8 cellular contexts compared by ENCODE assay signal in the genomic region with DNA sequence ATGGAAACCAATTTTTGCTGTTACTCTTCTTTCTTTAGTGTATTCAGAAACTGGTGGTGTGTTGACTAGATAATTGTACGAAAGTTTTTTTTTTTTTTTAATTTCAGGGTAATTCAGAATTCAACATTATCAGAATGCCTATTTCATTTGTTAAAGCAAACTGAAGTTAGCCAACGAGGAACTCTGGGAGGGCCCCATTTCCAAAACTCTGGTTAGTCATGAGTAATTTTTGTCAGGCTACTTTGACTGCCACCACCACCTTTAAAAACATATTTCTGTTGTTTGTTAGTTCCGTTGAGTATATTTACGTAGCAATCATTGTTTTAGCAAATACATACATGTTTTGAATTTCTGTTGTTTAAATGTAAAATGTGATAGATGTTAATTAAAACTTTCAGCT. TPM values are rescaled to one million over a fixed set of nuclear protein-coding genes. Genes with fewer than 3 reads are reported as not detected.
DNase-seq lines count a peak whose midpoint lies in the region; ATAC-seq and TF ChIP-seq lines count a peak whose summit lies in the region.

No MANE protein-coding gene starts in this region.

- no peaks in the 10 kb centered on the region for H4K20me1 ChIP-seq in MM.1S (ENCODE audit: insufficient read depth, low read length)

- peak overlapping the region; percentile 82 for H3K4me3 ChIP-seq in CD4-positive, CD25-positive, alpha-beta regulatory T cell (ENCODE audit: low read depth, low read length)
- H3K4me3 ChIP-seq in MM.1S (ENCODE audit: low read length): peak overlapping the region; percentile 95

- no peak for ATAC-seq in CD4-positive, CD25-positive, alpha-beta regulatory T cell (ENCODE audit: low read depth in 2 of 2)
- no peak for ATAC-seq in natural killer cell treated with Interleukin-12 subunit alpha and Interleukin-12 subunit beta and Interleukin-15 and Interleukin-18, amount 100 ng/mL, for 72 hours
- ATAC-seq in GM21528 (IDR thresholded peaks at IDR 0.05; ENCODE audit: low FRiP score, unreplicated experiment) (no peak), HG02571 (IDR thresholded peaks at IDR 0.05; ENCODE audit: unreplicated experiment) (no peak)

- H3K9me3 Mint-ChIP-seq in CD4-positive, CD25-positive, alpha-beta regulatory T cell: no peaks in the 10 kb centered on the region
- H3K9me3 Mint-ChIP-seq in dendritic cell treated with granulocyte-macrophage colony-stimulating factor and Interleukin-4, amounts not matched to agents 40 ng/mL and 50 ng/mL, for 4 days: no peaks in the 10 kb centered on the region
- H3K9me3 Mint-ChIP-seq in natural killer cell treated with Interleukin-12 subunit alpha and Interleukin-12 subunit beta and Interleukin-15 and Interleukin-18, amount 100 ng/mL, for 72 hours: no peaks in the 10 kb centered on the region

- peaks cover 35 to 66% (median 47%) of the 10 kb centered on the region in 4 donors for H3K4me1 Mint-ChIP-seq in CD4-positive, CD25-positive, alpha-beta regulatory T cell
- peaks cover 42% of the 10 kb centered on the region for H3K4me1 Mint-ChIP-seq in dendritic cell treated with granulocyte-macrophage colony-stimulating factor and Interleukin-4, amounts not matched to agents 40 ng/mL and 50 ng/mL, for 4 days (ENCODE audit: low read depth)
- peaks cover 34 to 47% of the 10 kb centered on the region in 2 donors for H3K4me1 Mint-ChIP-seq in natural killer cell treated with Interleukin-12 subunit alpha and Interleukin-12 subunit beta and Interleukin-15 and Interleukin-18, amount 100 ng/mL, for 72 hours (ENCODE audit: low read depth in 2 of 2)

- no peak for DNase-seq in CD4-positive, CD25-positive, alpha-beta regulatory T cell
- DNase-seq in MM.1S (no peak), DMS114 treated with DMSO at 0.1 percent for 48 hours (lab: John Stamatoyannopoulos, UW; ENCODE audit: unreplicated experiment) (no peak), GM19238 (ENCODE audit: insufficient read length, low spot score) (no peak)
- DNase-seq in natural killer cell treated with Interleukin-12 subunit alpha and Interleukin-12 subunit beta and Interleukin-15 and Interleukin-18, amount 100 ng/mL, for 72 hours (ENCODE audit: low spot score): no peak

- H3K9ac ChIP-seq in MM.1S (ENCODE audit: low read length): peak overlapping the region; percentile 83

- intact Hi-C loops in dendritic cell treated with granulocyte-macrophage colony-stimulating factor and Interleukin-4, amounts not matched to agents 40 ng/mL and 50 ng/mL, for 4 days (cut with micrococcal nuclease): no loop called here

- no peaks in the 10 kb centered on the region for H3K27me3 ChIP-seq in CD4-positive, CD25-positive, alpha-beta regulatory T cell (ENCODE audit: control insufficient read depth, insufficient read depth, low read length)
- H3K27me3 ChIP-seq in MM.1S (replicated peaks; ENCODE audit: insufficient read depth, low read length): no peaks in the 10 kb centered on the region

- H3K36me3 Mint-ChIP-seq in CD4-positive, CD25-positive, alpha-beta regulatory T cell: peaks cover 15% of the 10 kb centered on the region
- H3K36me3 Mint-ChIP-seq in dendritic cell treated with granulocyte-macrophage colony-stimulating factor and Interleukin-4, amounts not matched to agents 40 ng/mL and 50 ng/mL, for 4 days (ENCODE audit: low read depth): peaks cover 40% of the 10 kb centered on the region
- peaks cover 19% of the 10 kb centered on the region for H3K36me3 Mint-ChIP-seq in natural killer cell treated with Interleukin-12 subunit alpha and Interleukin-12 subunit beta and Interleukin-15 and Interleukin-18, amount 100 ng/mL, for 72 hours

- H2AFZ ChIP-seq in MM.1S (ENCODE audit: low read length): peak overlapping the region; percentile 86; the same call in 1 of the 2 replicates

- H3F3A ChIP-seq in MM.1S (ENCODE audit: insufficient read depth, low read length): peaks cover 3% of the 10 kb centered on the region

- H3K9me2 ChIP-seq in MM.1S (replicated peaks; ENCODE audit: insufficient read depth, low read length): no peaks in the 10 kb centered on the region

- no peaks in the 10 kb centered on the region for H3K27me3 Mint-ChIP-seq in CD4-positive, CD25-positive, alpha-beta regulatory T cell
- H3K27me3 Mint-ChIP-seq in dendritic cell treated with granulocyte-macrophage colony-stimulating factor and Interleukin-4, amounts not matched to agents 40 ng/mL and 50 ng/mL, for 4 days: no peaks in the 10 kb centered on the region
- H3K27me3 Mint-ChIP-seq in natural killer cell treated with Interleukin-12 subunit alpha and Interleukin-12 subunit beta and Interleukin-15 and Interleukin-18, amount 100 ng/mL, for 72 hours: no peaks in the 10 kb centered on the region

- no peak for TF ChIP-seq CTCF in MM.1S (IDR thresholded peaks at IDR 0.05; ENCODE audit: low read length)

- H3K9me3 ChIP-seq in CD4-positive, CD25-positive, alpha-beta regulatory T cell (ENCODE audit: control insufficient read depth in 2 of 2, low read length in 2 of 2): no peaks in the 10 kb centered on the region
- no peaks in the 10 kb centered on the region for H3K9me3 ChIP-seq in MM.1S (replicated peaks; ENCODE audit: insufficient read depth, low read length)

- peak overlapping the region; percentile 68 for H3K4me2 ChIP-seq in MM.1S (ENCODE audit: low read depth, low read length)

- no peak overlapping the region for H3K27ac ChIP-seq in CD4-positive, CD25-positive, alpha-beta regulatory T cell (ENCODE audit: insufficient read depth, low read length, poor library complexity, severe bottlenecking)
- H3K27ac ChIP-seq in MM.1S (ENCODE audit: low read length): no peak overlapping the region

- peaks cover 49% of the 10 kb centered on the region for H3K4me1 ChIP-seq in CD4-positive, CD25-positive, alpha-beta regulatory T cell (ENCODE audit: control insufficient read depth, insufficient read depth, low read length, poor library complexity, severe bottlenecking)
- peaks cover 20% of the 10 kb centered on the region for H3K4me1 ChIP-seq in MM.1S (ENCODE audit: low read length)

- H3K36me3 ChIP-seq in CD4-positive, CD25-positive, alpha-beta regulatory T cell (ENCODE audit: control insufficient read depth, insufficient read depth, low read length): peaks cover 6% of the 10 kb centered on the region
- no peaks in the 10 kb centered on the region; the same call in 1 of the 2 replicates for H3K36me3 ChIP-seq in MM.1S (replicated peaks; ENCODE audit: insufficient read depth, low read length)

- H3K4me3 Mint-ChIP-seq in CD4-positive, CD25-positive, alpha-beta regulatory T cell: peak overlapping the region; percentile 95 to 97 (median 97)
- peak overlapping the region; percentile 92 for H3K4me3 Mint-ChIP-seq in dendritic cell treated with granulocyte-macrophage colony-stimulating factor and Interleukin-4, amounts not matched to agents 40 ng/mL and 50 ng/mL, for 4 days
- peak overlapping the region; percentile 97 for H3K4me3 Mint-ChIP-seq in natural killer cell treated with Interleukin-12 subunit alpha and Interleukin-12 subunit beta and Interleukin-15 and Interleukin-18, amount 100 ng/mL, for 72 hours

- peaks cover 39% of the 10 kb centered on the region for H3K79me2 ChIP-seq in MM.1S (ENCODE audit: low read length)

- H3K27ac Mint-ChIP-seq in CD4-positive, CD25-positive, alpha-beta regulatory T cell: peak overlapping the region in 2 of 3 donors; percentile 95 to 98
- H3K27ac Mint-ChIP-seq in dendritic cell treated with granulocyte-macrophage colony-stimulating factor and Interleukin-4, amounts not matched to agents 40 ng/mL and 50 ng/mL, for 4 days: peak overlapping the region; percentile 88
- H3K27ac Mint-ChIP-seq in natural killer cell treated with Interleukin-12 subunit alpha and Interleukin-12 subunit beta and Interleukin-15 and Interleukin-18, amount 100 ng/mL, for 72 hours: peak overlapping the region; percentile 86 to 89

RNA-seq across cellular contexts. Expression of gene ZKSCAN8, which starts 0.8 kb away (rescaled TPM):
- 27.4 TPM for total RNA-seq in CD4-positive, CD25-positive, alpha-beta regulatory T cell
- polyA plus RNA-seq in CD4-positive, CD25-positive, alpha-beta regulatory T cell: 1 to 10 TPM in 3 of 4 donors, under 1 TPM in 1; 0.78 to 4.1 (median 1.6) TPM
- total RNA-seq in natural killer cell treated with Interleukin-12 subunit alpha and Interleukin-12 subunit beta and Interleukin-15 and Interleukin-18, amount 100 ng/mL, for 72 hours: 10 to 100 TPM; 18.2 to 20.0 TPM

RNA-seq across cellular contexts. Expression of gene ZSCAN16, which starts 18.0 kb away (rescaled TPM):
- 8.0 TPM for total RNA-seq in CD4-positive, CD25-positive, alpha-beta regulatory T cell
- 10 to 100 TPM; 11.5 to 26.5 (median 14.5) TPM for polyA plus RNA-seq in CD4-positive, CD25-positive, alpha-beta regulatory T cell
- 1 to 10 TPM; 5.8 to 6.0 TPM for total RNA-seq in natural killer cell treated with Interleukin-12 subunit alpha and Interleukin-12 subunit beta and Interleukin-15 and Interleukin-18, amount 100 ng/mL, for 72 hours
